ENCODE assay signal across 31 cellular contexts in genomic region chr2:133927894-133928293, GRCh38.
DNase-seq lines count a peak whose midpoint lies in the region; ATAC-seq, FAIRE-seq and TF ChIP-seq lines count a peak whose summit lies in the region.
"Had no signal": no experiment of that assay in that cellular context is flagged by ENCODE, and none has a peak within 500 bp of the region (broad histone marks: within the 10 kb centered on the region; RNA-seq: fewer than 3 reads in every experiment).

No MANE protein-coding gene starts in this region.

- H3K27ac ChIP-seq in HepG2 (ENCODE audit: extremely low read length, insufficient read depth, low read length) (no peak overlapping the region), right lobe of liver (no peak overlapping the region), HEK293 (ENCODE audit: extremely low read depth, low read depth, low read length) (no peak overlapping the region)
- H3K27ac ChIP-seq: 22Rv1; A549; BLaER1; BLaER1 treated with 17β-estradiol and CSF1 and Interleukin-3, amounts not matched to agents 10 nM and 100 nM; C4-2B had no signal

- in situ Hi-C loops in HepG2 (cut with HindIII; ENCODE audit: extremely low pct_ligation_motif_present, low pct_unique_long_range_greater_than_20kb): no loop called here

- TF ChIP-seq CTCF in HepG2 (CRISPR knock-in tag; IDR thresholded peaks at IDR 0.05) (no peak), right lobe of liver (IDR thresholded peaks at IDR 0.05) (no peak), HEK293 (tag by site-specific recombination; IDR thresholded peaks at IDR 0.05) (no peak)

- H3K27me3 ChIP-seq in HepG2 (ENCODE audit: control insufficient read depth in 1 of 2, insufficient read depth in 2 of 2, low read length in 2 of 2): no peaks in the 10 kb centered on the region
- no peaks in the 10 kb centered on the region for H3K27me3 ChIP-seq in right lobe of liver
- H3K27me3 ChIP-seq: BE2C; BLaER1; BLaER1 treated with 17β-estradiol and CSF1 and Interleukin-3, amounts not matched to agents 10 nM and 100 nM had no signal

- H3K4me1 ChIP-seq in HepG2 (ENCODE audit: insufficient read depth, low read length): no peaks in the 10 kb centered on the region
- H3K4me1 ChIP-seq in right lobe of liver: no peaks in the 10 kb centered on the region
- no peaks in the 10 kb centered on the region for H3K4me1 ChIP-seq in HEK293 (ENCODE audit: control insufficient read depth, insufficient read depth, low read length)
- H3K4me1 ChIP-seq: A549; BE2C; BLaER1; BLaER1 treated with 17β-estradiol and CSF1 and Interleukin-3, amounts not matched to agents 10 nM and 100 nM; Caco-2 had no signal

- TF ChIP-seq POLR2A in HepG2 (IDR thresholded peaks at IDR 0.05; ENCODE audit: insufficient read depth in 1 of 2, low read depth in 2 of 2, low read length in 2 of 2) (no peak), right lobe of liver (IDR thresholded peaks at IDR 0.05) (no peak)

- CTCF ChIA-PET in HepG2 (lab: Yijun Ruan, JAX; ENCODE audit: low intra/inter-chr PET ratio, low total read pairs): no interaction called here
- CTCF ChIA-PET in HEK293 (lab: Yijun Ruan, JAX): interaction anchor here (0.6 kb wide), 2 partner anchors 49 to 363 kb away, joined by 3 to 4 read pairs; no protein-coding TSS in a partner anchor

- ATAC-seq in HepG2 (no peak), right lobe of liver (no peak)
- ATAC-seq: A549; CD8-positive, alpha-beta T cell had no signal

- no peak overlapping the region for H3K4me2 ChIP-seq in HepG2 (ENCODE audit: low read depth, low read length)
- H3K4me2 ChIP-seq: A549; BLaER1; BLaER1 treated with 17β-estradiol and CSF1 and Interleukin-3, amounts not matched to agents 10 nM and 100 nM had no signal

- POLR2A ChIA-PET in HepG2 (lab: Yijun Ruan, JAX): no interaction called here
- POLR2A ChIA-PET in HEK293 (lab: Yijun Ruan, JAX): no interaction called here

- DNase-seq in HepG2 (ENCODE audit: low spot score): no peak
- no peak for DNase-seq in right lobe of liver
- DNase-seq in NCI-H128 (lab: John Stamatoyannopoulos, UW; ENCODE audit: unreplicated experiment): no peak
- DNase-seq: 8988T; ACHN; AML-193; BE2C; C1 segment of cervical spinal cord; Caco-2; Calu3; CD4-positive, alpha-beta memory T cell; CD4-positive, alpha-beta T cell; CD4-positive, CD25-positive, alpha-beta regulatory T cell; CD8-positive, alpha-beta memory T cell; CD8-positive, alpha-beta T cell; COR-L47; DMS 273 treated with DMSO at 0.1 percent for 48 hours; DMS153; DMS53; DMS79; DMS79 treated with DMSO at 0.1 percent for 48 hours; DND-41; EL had no signal

- BruUV-seq in HepG2 (replicated peaks; lab: Mats Ljungman, UMichigan): no TSS peak

- intact Hi-C loops in HepG2 (cut with micrococcal nuclease; ENCODE audit: unreplicated experiment) (no loop called here), right lobe of liver (cut with DNase I) (no loop called here)

- TF ChIP-seq EP300 in HepG2 (IDR thresholded peaks at IDR 0.05; ENCODE audit: low read depth in 2 of 2, low read length in 2 of 2): no peak
- no peak for TF ChIP-seq EP300 in HepG2 (CRISPR knock-in tag; IDR thresholded peaks at IDR 0.05; ENCODE audit: borderline replicate concordance)

- H3K9ac ChIP-seq in HepG2 (ENCODE audit: insufficient read depth, low read depth, low read length): no peak overlapping the region
- H3K9ac ChIP-seq: BLaER1; BLaER1 treated with 17β-estradiol and CSF1 and Interleukin-3, amounts not matched to agents 10 nM and 100 nM had no signal

- no peak for TF ChIP-seq RAD21 in HepG2 (CRISPR knock-in tag; IDR thresholded peaks at IDR 0.05)

- H3K36me3 ChIP-seq in HepG2 (replicated peaks in 1 of 2; ENCODE audit: control insufficient read depth in 1 of 2, insufficient read depth in 2 of 2, low read length in 2 of 2) (no peaks in the 10 kb centered on the region), right lobe of liver (no peaks in the 10 kb centered on the region), HEK293 (ENCODE audit: control insufficient read depth in 2 of 2, insufficient read depth in 1 of 2, low read length in 2 of 2) (no peaks in the 10 kb centered on the region)
- H3K36me3 ChIP-seq: BE2C; BLaER1; BLaER1 treated with 17β-estradiol and CSF1 and Interleukin-3, amounts not matched to agents 10 nM and 100 nM had no signal

- H3K4me3 ChIP-seq in HepG2 (replicated peaks in 1 of 3; ENCODE audit: insufficient read depth in 1 of 3, low read depth in 2 of 3, low read length in 3 of 3) (no peak overlapping the region), right lobe of liver (no peak overlapping the region), HEK293 (ENCODE audit: low read depth, low read length) (no peak overlapping the region)
- H3K4me3 ChIP-seq: A549; BLaER1; BLaER1 treated with 17β-estradiol and CSF1 and Interleukin-3, amounts not matched to agents 10 nM and 100 nM had no signal

- no peaks in the 10 kb centered on the region for H3K79me2 ChIP-seq in HepG2 (ENCODE audit: insufficient read depth, low read length)

- no peak for FAIRE-seq in HepG2 (lab: Jason Lieb, UNC)
- FAIRE-seq: A204.1, A549, D721Med had no signal

- H3K9me3 ChIP-seq in HepG2 (ENCODE audit: low read length): no peaks in the 10 kb centered on the region
- H3K9me3 ChIP-seq in right lobe of liver: no peaks in the 10 kb centered on the region
- no peaks in the 10 kb centered on the region for H3K9me3 ChIP-seq in HEK293 (ENCODE audit: control insufficient read depth, insufficient read depth, low read depth, low read length)
- H3K9me3 ChIP-seq: A549, BE2C, BLaER1 had no signal

- 6% methylated on average over 2 of the region's 2 CpGs for whole genome bisulfite sequencing in HepG2 (ENCODE audit: low lambda C conversion rate)
- 70% methylated on average over 2 of the region's 2 CpGs for WGBS in right lobe of liver (ENCODE audit: insufficient coverage, low coverage, low lambda C conversion rate, missing lambda C conversion rate)

- no peaks in the 10 kb centered on the region for H4K20me1 ChIP-seq in HepG2 (ENCODE audit: insufficient read depth, low read length)
- H4K20me1 ChIP-seq: BLaER1; BLaER1 treated with 17β-estradiol and CSF1 and Interleukin-3, amounts not matched to agents 10 nM and 100 nM had no signal

- H2AFZ ChIP-seq in HepG2 (ENCODE audit: low read length): no peak overlapping the region

TF ChIP-seq in HepG2, 621 proteins besides CTCF, POLR2A, EP300 and RAD21:
- TF ChIP-seq ATF7 (IDR thresholded peaks at IDR 0.05): peak; percentile 83
- no peak for TF ChIP-seq ATF7 (CRISPR knock-in tag; IDR thresholded peaks at IDR 0.05)
- TF ChIP-seq CREB1 (IDR thresholded peaks at IDR 0.05): peak; percentile 94
- no peak for TF ChIP-seq CREB1 (CRISPR knock-in tag; IDR thresholded peaks at IDR 0.05)
- no peak for TF ChIP-seq ATF1 (CRISPR knock-in tag; IDR thresholded peaks at IDR 0.05)
- no peak for TF ChIP-seq MAFK (conservative IDR thresholded peaks at IDR 0.05 in 1 of 2, IDR thresholded peaks at IDR 0.05 in 1 of 2; ENCODE audit: low read length in 2 of 2)
- no peak for TF ChIP-seq HHEX (CRISPR knock-in tag; IDR thresholded peaks at IDR 0.05)
- no peak for TF ChIP-seq FOXO4 (CRISPR knock-in tag; conservative IDR thresholded peaks at IDR 0.05)

TF ChIP-seq in HEK293, 187 proteins besides CTCF, POLR2A, EP300 and RAD21:
- TF ChIP-seq ATF2 (tag by site-specific recombination; IDR thresholded peaks at IDR 0.05; ENCODE audit: low read depth) (0 out of 2 replicates have a peak, but pooled peaks have one; percentile 23), ZNF266 (tag by site-specific recombination; IDR thresholded peaks at IDR 0.05; ENCODE audit: low read depth) (no peak)

Comparison
In these comparisons a context has a peak if more than half of its experiments do, and no peak if none do; other contexts are left out.
1. Of the 63 proteins assayed by ChIP-seq in both HepG2 and HEK293: peak only in HepG2: none; only in HEK293: ATF2; in both: none; in neither: 62.